In genomic region chr10:6665847-6666246, GRCh38 we compare ENCODE assay signal across 14 cellular contexts.
DNase-seq lines count a peak whose midpoint lies in the region; ATAC-seq, FAIRE-seq and TF ChIP-seq lines count a peak whose summit lies in the region.
"Had no signal": no experiment of that assay in that cellular context is flagged by ENCODE, and none has a peak within 500 bp of the region (broad histone marks: within the 10 kb centered on the region; RNA-seq: fewer than 3 reads in every experiment).

No MANE protein-coding gene starts in this region.

- in situ Hi-C loops in K562 (cut with MboI): loop anchor here (25.0 kb wide), 1 partner anchor 554 kb away; no protein-coding TSS in a partner anchor

- H3K27ac ChIP-seq in K562 (ENCODE audit: extremely low read depth, low read depth, low read length): no peak overlapping the region
- H3K27ac ChIP-seq: suprapubic skin had no signal

- peaks cover 25% of the 10 kb centered on the region for H3K4me1 Mint-ChIP-seq in activated CD4-positive, alpha-beta T cell treated with anti-CD3 and anti-CD28 coated beads for 36 hours
- peaks cover 27% of the 10 kb centered on the region for H3K4me1 Mint-ChIP-seq in activated CD4-positive, alpha-beta T cell treated with anti-CD3 and anti-CD28 coated beads, Interleukin-2, amount 10 ng/mL, durations not matched to agents 7 days and 5 days
- peaks cover 12% of the 10 kb centered on the region for H3K4me1 Mint-ChIP-seq in stimulated activated effector memory CD8-positive, alpha-beta T cell treated with anti-CD3 and anti-CD28 coated beads, Interleukin-12 subunit alpha, Interleukin-12 subunit beta, amount 100 ng/mL, for 72 hours
- H3K4me1 Mint-ChIP-seq in progenitor cell of endocrine pancreas (ENCODE audit: low read depth): peaks cover 2% of the 10 kb centered on the region

- intact Hi-C loops in activated CD4-positive, alpha-beta T cell treated with anti-CD3 and anti-CD28 coated beads for 36 hours (cut with DNase I, micrococcal nuclease): loop anchor here (1.0 to 5.0 kb wide), 2 partner anchors 123 to 751 kb away; no protein-coding TSS in a partner anchor
- intact Hi-C loops in K562 (cut with micrococcal nuclease): loop anchor here (5.0 kb wide), 1 partner anchor 149 kb away; no protein-coding TSS in a partner anchor

- H3K9me1 ChIP-seq in K562 (ENCODE audit: control insufficient read depth, insufficient read depth, low read length): no peaks in the 10 kb centered on the region

- peak; percentile 66 for DNase-seq in activated CD4-positive, alpha-beta T cell treated with anti-CD3 and anti-CD28 coated beads for 36 hours
- DNase-seq in activated CD4-positive, alpha-beta T cell treated with anti-CD3 and anti-CD28 coated beads for 1 hour: no peak
- peak; percentile 77 for DNase-seq in activated CD4-positive, alpha-beta T cell treated with anti-CD3 and anti-CD28 coated beads, Interleukin-2, amount 10 ng/mL, durations not matched to agents 7 days and 5 days
- peak in 1 of 4 experiments; percentile 10 for DNase-seq in K562 (ENCODE audit: extremely low read depth in 1 of 4, low spot score in 3 of 4)
- peak in 1 of 2 donors; percentile 20 for DNase-seq in stimulated activated effector memory CD8-positive, alpha-beta T cell treated with anti-CD3 and anti-CD28 coated beads, Interleukin-12 subunit alpha, Interleukin-12 subunit beta, amount 100 ng/mL, for 72 hours (ENCODE audit: low spot score in 2 of 2)
- DNase-seq in progenitor cell of endocrine pancreas (ENCODE audit: low spot score, unreplicated experiment): no peak
- DNase-seq in C1 segment of cervical spinal cord (lab: John Stamatoyannopoulos, UW): no peak
- DNase-seq in GM12892 (ENCODE audit: insufficient read length): no peak
- DNase-seq: kidney glomerular epithelial cell, NCI-H1417 treated with DMSO at 0.1 percent for 48 hours had no signal

- CTCF ChIA-PET in activated CD4-positive, alpha-beta T cell treated with anti-CD3 and anti-CD28 coated beads for 36 hours (lab: Charles Lee): interaction anchor here (0.9 to 6.3 kb wide), 14 partner anchors 11 to 259 kb away, joined by 3 to 65 read pairs (median 3); partner anchors contain the start of gene PRKCQ
- CTCF ChIA-PET in activated CD4-positive, alpha-beta T cell treated with anti-CD3 and anti-CD28 coated beads, Interleukin-2, amount 10 ng/mL, durations not matched to agents 7 days and 5 days (lab: Charles Lee): interaction anchor here (0.5 to 2.6 kb wide), 6 partner anchors 18 to 384 kb away, joined by 3 to 12 read pairs (median 4); no protein-coding TSS in a partner anchor
- CTCF ChIA-PET in K562 (lab: Yijun Ruan, JAX; ENCODE audit: low intra/inter-chr PET ratio): interaction anchor here (2.6 kb wide), 1 partner anchor 220 kb away, joined by 11 read pairs; no protein-coding TSS in a partner anchor

- H3K27ac Mint-ChIP-seq in activated CD4-positive, alpha-beta T cell treated with anti-CD3 and anti-CD28 coated beads for 36 hours: peak overlapping the region; percentile 39
- H3K27ac Mint-ChIP-seq in activated CD4-positive, alpha-beta T cell treated with anti-CD3 and anti-CD28 coated beads, Interleukin-2, amount 10 ng/mL, durations not matched to agents 7 days and 5 days: peak overlapping the region; percentile 21
- H3K27ac Mint-ChIP-seq in stimulated activated effector memory CD8-positive, alpha-beta T cell treated with anti-CD3 and anti-CD28 coated beads, Interleukin-12 subunit alpha, Interleukin-12 subunit beta, amount 100 ng/mL, for 72 hours: no peak overlapping the region
- no peak overlapping the region for H3K27ac Mint-ChIP-seq in progenitor cell of endocrine pancreas
- H3K27ac Mint-ChIP-seq: dendritic cell treated with granulocyte-macrophage colony-stimulating factor and Interleukin-4, amounts not matched to agents 40 ng/mL and 50 ng/mL, for 4 days had no signal

- no peaks in the 10 kb centered on the region for H4K20me1 ChIP-seq in K562 (replicated peaks; ENCODE audit: control insufficient read depth, insufficient read depth, low read length)

- peak; percentile 98 for ATAC-seq in activated CD4-positive, alpha-beta T cell treated with anti-CD3 and anti-CD28 coated beads for 36 hours
- 0 out of 3 replicates have a peak, but pooled peaks have one; percentile 39 for ATAC-seq in K562
- ATAC-seq in stimulated activated effector memory CD8-positive, alpha-beta T cell treated with anti-CD3 and anti-CD28 coated beads, Interleukin-12 subunit alpha, Interleukin-12 subunit beta, amount 100 ng/mL, for 72 hours: peak; percentile 99

- BruUV-seq in K562 (replicated peaks; lab: Mats Ljungman, UMichigan): no TSS peak

- TF ChIP-seq RAD21 in K562 (CRISPR knock-in tag; conservative IDR thresholded peaks at IDR 0.05 in 1 of 2, IDR thresholded peaks at IDR 0.05 in 1 of 2): no peak

- H3K4me3 Mint-ChIP-seq in activated CD4-positive, alpha-beta T cell treated with anti-CD3 and anti-CD28 coated beads for 36 hours: peak overlapping the region; percentile 8
- H3K4me3 Mint-ChIP-seq in activated CD4-positive, alpha-beta T cell treated with anti-CD3 and anti-CD28 coated beads, Interleukin-2, amount 10 ng/mL, durations not matched to agents 7 days and 5 days: peak overlapping the region; percentile 17
- peak overlapping the region; percentile 5 for H3K4me3 Mint-ChIP-seq in stimulated activated effector memory CD8-positive, alpha-beta T cell treated with anti-CD3 and anti-CD28 coated beads, Interleukin-12 subunit alpha, Interleukin-12 subunit beta, amount 100 ng/mL, for 72 hours
- H3K4me3 Mint-ChIP-seq in progenitor cell of endocrine pancreas (ENCODE audit: low read depth): no peak overlapping the region
- H3K4me3 Mint-ChIP-seq: dendritic cell treated with granulocyte-macrophage colony-stimulating factor and Interleukin-4, amounts not matched to agents 40 ng/mL and 50 ng/mL, for 4 days; neural crest cell had no signal

- TF ChIP-seq POLR2A in K562 (conservative IDR thresholded peaks at IDR 0.05) (no peak), GM12892 (IDR thresholded peaks at IDR 0.05; ENCODE audit: low read depth, low read length) (no peak)

- no peaks in the 10 kb centered on the region for H3K79me2 ChIP-seq in K562 (ENCODE audit: control insufficient read depth, insufficient read depth, low read length)

- H2AFZ ChIP-seq in K562 (ENCODE audit: low read depth, low read length): no peak overlapping the region

- no peak overlapping the region for H3K4me2 ChIP-seq in K562 (ENCODE audit: insufficient read depth, low read length)

- WGBS in K562 (ENCODE audit: insufficient coverage, low coverage, missing lambda C conversion rate): 4% methylated on average over 4 of the region's 6 CpGs

- H3K36me3 ChIP-seq in K562 (ENCODE audit: control insufficient read depth, insufficient read depth, low read length): no peaks in the 10 kb centered on the region
- H3K36me3 ChIP-seq: suprapubic skin had no signal

- H3K4me3 ChIP-seq in K562: no peak overlapping the region
- H3K4me3 ChIP-seq: suprapubic skin had no signal

- peaks cover 0 to 4% of the 10 kb centered on the region in 2 experiments; a peak in 3 of 5 replicates for H3K27me3 ChIP-seq in K562 (ENCODE audit: control insufficient read depth in 2 of 2, insufficient read depth in 2 of 2, low read length in 2 of 2)

- no peaks in the 10 kb centered on the region for H3K27me3 Mint-ChIP-seq in activated CD4-positive, alpha-beta T cell treated with anti-CD3 and anti-CD28 coated beads for 36 hours
- H3K27me3 Mint-ChIP-seq in activated CD4-positive, alpha-beta T cell treated with anti-CD3 and anti-CD28 coated beads, Interleukin-2, amount 10 ng/mL, durations not matched to agents 7 days and 5 days: peaks cover 5% of the 10 kb centered on the region
- peaks cover 17% of the 10 kb centered on the region for H3K27me3 Mint-ChIP-seq in progenitor cell of endocrine pancreas

- H3K36me3 Mint-ChIP-seq in activated CD4-positive, alpha-beta T cell treated with anti-CD3 and anti-CD28 coated beads for 36 hours (ENCODE audit: low read depth): no peaks in the 10 kb centered on the region
- H3K36me3 Mint-ChIP-seq in activated CD4-positive, alpha-beta T cell treated with anti-CD3 and anti-CD28 coated beads, Interleukin-2, amount 10 ng/mL, durations not matched to agents 7 days and 5 days (ENCODE audit: low read depth): no peaks in the 10 kb centered on the region
- no peaks in the 10 kb centered on the region for H3K36me3 Mint-ChIP-seq in stimulated activated effector memory CD8-positive, alpha-beta T cell treated with anti-CD3 and anti-CD28 coated beads, Interleukin-12 subunit alpha, Interleukin-12 subunit beta, amount 100 ng/mL, for 72 hours
- H3K36me3 Mint-ChIP-seq in progenitor cell of endocrine pancreas (ENCODE audit: insufficient read depth): no peaks in the 10 kb centered on the region

- no peaks in the 10 kb centered on the region for H3K9me3 ChIP-seq in K562 (replicated peaks; ENCODE audit: control insufficient read depth, insufficient read depth, low read depth, low read length)
- H3K9me3 ChIP-seq: suprapubic skin had no signal

- FAIRE-seq in K562 (lab: Jason Lieb, UNC): no peak
- FAIRE-seq in GM12892 (lab: Jason Lieb, UNC): no peak
- FAIRE-seq: A204.1 had no signal

- TF ChIP-seq CTCF in K562 (IDR thresholded peaks at IDR 0.05 in 2 of 3, conservative IDR thresholded peaks at IDR 0.05 in 1 of 3; ENCODE audit: insufficient read depth in 2 of 3, low read depth in 1 of 3, low read length in 3 of 3) (no peak), progenitor cell of endocrine pancreas (IDR thresholded peaks at IDR 0.05; ENCODE audit: unreplicated experiment) (no peak)

- H3K4me1 ChIP-seq in K562 (replicated peaks in 1 of 2; ENCODE audit: control insufficient read depth in 2 of 2, insufficient read depth in 2 of 2, low read length in 2 of 2): no peaks in the 10 kb centered on the region
- H3K4me1 ChIP-seq: suprapubic skin had no signal

- TF ChIP-seq EP300 in K562 (IDR thresholded peaks at IDR 0.05; ENCODE audit: low read length): no peak

- H3K9ac ChIP-seq in K562 (ENCODE audit: insufficient read depth in 1 of 2, low read depth in 2 of 2, low read length in 2 of 2): no peak overlapping the region

- no peaks in the 10 kb centered on the region for H3K9me3 Mint-ChIP-seq in activated CD4-positive, alpha-beta T cell treated with anti-CD3 and anti-CD28 coated beads for 36 hours (ENCODE audit: low read depth)
- H3K9me3 Mint-ChIP-seq in activated CD4-positive, alpha-beta T cell treated with anti-CD3 and anti-CD28 coated beads, Interleukin-2, amount 10 ng/mL, durations not matched to agents 7 days and 5 days: no peaks in the 10 kb centered on the region
- no peaks in the 10 kb centered on the region for H3K9me3 Mint-ChIP-seq in stimulated activated effector memory CD8-positive, alpha-beta T cell treated with anti-CD3 and anti-CD28 coated beads, Interleukin-12 subunit alpha, Interleukin-12 subunit beta, amount 100 ng/mL, for 72 hours
- H3K9me3 Mint-ChIP-seq in progenitor cell of endocrine pancreas (ENCODE audit: low read depth): no peaks in the 10 kb centered on the region
- H3K9me3 Mint-ChIP-seq: dendritic cell treated with granulocyte-macrophage colony-stimulating factor and Interleukin-4, amounts not matched to agents 40 ng/mL and 50 ng/mL, for 4 days; neural crest cell had no signal

- POLR2A ChIA-PET in activated CD4-positive, alpha-beta T cell treated with anti-CD3 and anti-CD28 coated beads for 36 hours (lab: Charles Lee): interaction anchor here (0.5 to 0.7 kb wide), 2 partner anchors 18 to 122 kb away, joined by 3 read pairs; no protein-coding TSS in a partner anchor
- POLR2A ChIA-PET in activated CD4-positive, alpha-beta T cell treated with anti-CD3 and anti-CD28 coated beads, Interleukin-2, amount 10 ng/mL, durations not matched to agents 7 days and 5 days (lab: Charles Lee): no interaction called here
- POLR2A ChIA-PET in K562 (lab: Yijun Ruan, JAX): no interaction called here

Comparison
In these comparisons a context has a peak if more than half of its experiments do, and no peak if none do; other contexts are left out.
1. DNase-seq: peak in activated CD4-positive, alpha-beta T cell treated with anti-CD3 and anti-CD28 coated beads for 36 hours (single experiment) and activated CD4-positive, alpha-beta T cell treated with anti-CD3 and anti-CD28 coated beads, Interleukin-2, amount 10 ng/mL, durations not matched to agents 7 days and 5 days (single experiment); none in activated CD4-positive, alpha-beta T cell treated with anti-CD3 and anti-CD28 coated beads for 1 hour (single experiment), progenitor cell of endocrine pancreas (single experiment), C1 segment of cervical spinal cord (0 of 14) and GM12892 (single experiment).
2. ATAC-seq: peak in every context shown above with its lines; median percentile 99 in stimulated activated effector memory CD8-positive, alpha-beta T cell treated with anti-CD3 and anti-CD28 coated beads, Interleukin-12 subunit alpha, Interleukin-12 subunit beta, amount 100 ng/mL, for 72 hours; 98 in activated CD4-positive, alpha-beta T cell treated with anti-CD3 and anti-CD28 coated beads for 36 hours; 39 in K562.
3. H3K27ac Mint-ChIP-seq: peak in activated CD4-positive, alpha-beta T cell treated with anti-CD3 and anti-CD28 coated beads for 36 hours (single experiment) and activated CD4-positive, alpha-beta T cell treated with anti-CD3 and anti-CD28 coated beads, Interleukin-2, amount 10 ng/mL, durations not matched to agents 7 days and 5 days (single experiment); none in stimulated activated effector memory CD8-positive, alpha-beta T cell treated with anti-CD3 and anti-CD28 coated beads, Interleukin-12 subunit alpha, Interleukin-12 subunit beta, amount 100 ng/mL, for 72 hours (single experiment) and progenitor cell of endocrine pancreas (single experiment).